Comparison of ENCODE assay signal across 1 cellular context in genomic region chr5:125376059-125376641, GRCh38.
TF ChIP-seq lines count a peak whose summit lies in the region.

No MANE protein-coding gene starts in this region.

TF ChIP-seq in GM23338, 12 proteins besides CTCF, POLR2A, EP300 and RAD21 (continued from another document):
- TF ChIP-seq ZNF462 (CRISPR knock-in tag; IDR thresholded peaks at IDR 0.05) = no peak
- no peak for TF ChIP-seq REST (IDR thresholded peaks at IDR 0.05; ENCODE audit: unreplicated experiment)
- no peak for TF ChIP-seq EZH2phosphoT487 (IDR thresholded peaks at IDR 0.05; ENCODE audit: unreplicated experiment)
- TF ChIP-seq STAT1 (IDR thresholded peaks at IDR 0.05; ENCODE audit: unreplicated experiment) = no peak
- no peak for TF ChIP-seq CREB1 (CRISPR knock-in tag; IDR thresholded peaks at IDR 0.05; ENCODE audit: low read depth)
- no peak for TF ChIP-seq NANOG (IDR thresholded peaks at IDR 0.05; ENCODE audit: borderline replicate concordance)
